In genomic region chr13:45718063-45718462, GRCh38 we compare ENCODE assay signal across 8 cellular contexts. TPM values are rescaled to one million over a fixed set of nuclear protein-coding genes. Genes with fewer than 3 reads are reported as not detected.
A peak's percentile ranks its signal among the peaks of the same experiment; 100 is the strongest.
DNase-seq lines count a peak whose midpoint lies in the region; ATAC-seq and TF ChIP-seq lines count a peak whose summit lies in the region.

No MANE protein-coding gene starts in this region.

- CTCF ChIA-PET in HCT116 (lab: Charles Lee) = interaction anchor here (0.8 kb wide), 2 partner anchors 13 to 94 kb away, joined by 3 read pairs; no protein-coding TSS in a partner anchor

- RAD21 ChIA-PET in HCT116 (lab: Charles Lee; ENCODE audit: low non-redundant PET in 1 of 2, low total read pairs in 2 of 2, uncharacterized antibody in 2 of 2, unreplicated experiment in 2 of 2) = no interaction called here

- H3K9me2 ChIP-seq in DOHH2 (replicated peaks; ENCODE audit: control insufficient read depth, low read length) (no peaks in the 10 kb centered on the region), HCT116 (ENCODE audit: insufficient read depth) (no peaks in the 10 kb centered on the region)

- H3K9me3 ChIP-seq in DOHH2 (ENCODE audit: control insufficient read depth, insufficient read depth, low read length) (no peaks in the 10 kb centered on the region), HCT116 (ENCODE audit: control insufficient read depth in 1 of 2, insufficient read depth in 1 of 2, low read depth in 1 of 2, low read length in 2 of 2) (no peaks in the 10 kb centered on the region), RWPE2 (ENCODE audit: severe bottlenecking) (no peaks in the 10 kb centered on the region)

- ATAC-seq in HCT116 (peak; percentile 78), RWPE2 (ENCODE audit: low read depth) (no peak), HG02973 (IDR thresholded peaks at IDR 0.05; ENCODE audit: unreplicated experiment) (no peak), HG03432 (IDR thresholded peaks at IDR 0.05; ENCODE audit: unreplicated experiment) (no peak), HG03460 (IDR thresholded peaks at IDR 0.05; ENCODE audit: unreplicated experiment) (no peak), Right ventricle myocardium inferior (no peak)

- TF ChIP-seq CTCF in DOHH2 (IDR thresholded peaks at IDR 0.05; ENCODE audit: low read depth, low read length, poor library complexity, severe bottlenecking) (peak; percentile 60), HCT116 (IDR thresholded peaks at IDR 0.05 in 2 of 3, conservative IDR thresholded peaks at IDR 0.05 in 1 of 3; ENCODE audit: borderline replicate concordance in 1 of 3, insufficient read depth in 1 of 3, low read depth in 2 of 3, low read length in 2 of 3) (peak; percentile 46 to 76 (median 65); a peak in 5 of 6 replicates), RWPE2 (IDR thresholded peaks at IDR 0.05; ENCODE audit: poor library complexity, severe bottlenecking) (peak; percentile 52)

- H3K4me3 ChIP-seq in DOHH2 (ENCODE audit: low read length) (no peak overlapping the region), HCT116 (replicated peaks in 1 of 2; ENCODE audit: low read depth in 1 of 2, low read length in 2 of 2) (no peak overlapping the region), RWPE2 (ENCODE audit: severe bottlenecking) (no peak overlapping the region)

- no peak for TF ChIP-seq POLR2A in HCT116 (IDR thresholded peaks at IDR 0.05; ENCODE audit: borderline replicate concordance, extremely low read depth, insufficient read depth, insufficient read length)

- TF ChIP-seq RAD21 in HCT116 (IDR thresholded peaks at IDR 0.05; ENCODE audit: low read depth) = peak; percentile 58

- H3K36me3 ChIP-seq in DOHH2 (ENCODE audit: control insufficient read depth, low read length) = no peaks in the 10 kb centered on the region
- no peaks in the 10 kb centered on the region for H3K36me3 ChIP-seq in HCT116 (ENCODE audit: control insufficient read depth in 1 of 2, insufficient read depth in 2 of 2, low read length in 2 of 2)
- no peaks in the 10 kb centered on the region for H3K36me3 ChIP-seq in RWPE2 (ENCODE audit: low read depth)

- H4K20me1 ChIP-seq in DOHH2 (ENCODE audit: control insufficient read depth, insufficient read depth, low read depth, low read length) = no peaks in the 10 kb centered on the region
- H4K20me1 ChIP-seq in HCT116 (ENCODE audit: insufficient read depth) = no peaks in the 10 kb centered on the region

- H3K27ac ChIP-seq in DOHH2 (ENCODE audit: low read depth, low read length) = no peak overlapping the region
- no peak overlapping the region for H3K27ac ChIP-seq in HCT116 (ENCODE audit: low read depth, low read length)
- no peak overlapping the region for H3K27ac ChIP-seq in RWPE2 (ENCODE audit: poor library complexity, severe bottlenecking)

- H3K27me3 ChIP-seq in DOHH2 (ENCODE audit: control insufficient read depth, low read length) = peaks cover 7% of the 10 kb centered on the region; the same call in 1 of the 2 replicates
- peaks cover 25% of the 10 kb centered on the region for H3K27me3 ChIP-seq in HCT116 (ENCODE audit: insufficient read depth, low read length)
- no peaks in the 10 kb centered on the region for H3K27me3 ChIP-seq in RWPE2 (ENCODE audit: insufficient read depth, poor library complexity, severe bottlenecking)

- no peak overlapping the region for H3K9ac ChIP-seq in HCT116 (ENCODE audit: low read length)

- BruUV-seq in HCT116 (replicated peaks; lab: Mats Ljungman, UMichigan) = no TSS peak

- H3K4me1 ChIP-seq in DOHH2 (ENCODE audit: control insufficient read depth, low read length) (no peaks in the 10 kb centered on the region), HCT116 (ENCODE audit: control insufficient read depth in 1 of 2, insufficient read depth in 2 of 2, low read length in 2 of 2) (no peaks in the 10 kb centered on the region), RWPE2 (ENCODE audit: insufficient read depth, poor library complexity, severe bottlenecking) (no peaks in the 10 kb centered on the region)

- H3K79me2 ChIP-seq in DOHH2 (ENCODE audit: control insufficient read depth, low read length) (no peaks in the 10 kb centered on the region), HCT116 (ENCODE audit: insufficient read depth, low read length) (no peaks in the 10 kb centered on the region)

- H3K4me2 ChIP-seq in DOHH2 (ENCODE audit: low read length) (no peak overlapping the region), HCT116 (ENCODE audit: low read length) (no peak overlapping the region)

- POLR2A ChIA-PET in HCT116 (lab: Charles Lee) = no interaction called here

- intact Hi-C loops in HCT116 (cut with micrococcal nuclease) = loop anchor here (5.0 kb wide), 2 partner anchors 96 to 206 kb away; no protein-coding TSS in a partner anchor
- intact Hi-C loops in Right ventricle myocardium inferior (cut with DNase I) = no loop called here

- H2AFZ ChIP-seq in HCT116 (ENCODE audit: low read depth, low read length, poor library complexity, severe bottlenecking) = no peak overlapping the region

- H3F3A ChIP-seq in DOHH2 (ENCODE audit: control insufficient read depth, insufficient read depth) = no peaks in the 10 kb centered on the region

- peak; percentile 8 for DNase-seq in HCT116 (ENCODE audit: low read depth, low spot score)
- no peak for DNase-seq in RWPE2 (ENCODE audit: low spot score)
- DNase-seq in iPS DF 4.7 (ENCODE audit: extremely low read depth, low spot score) = peak; percentile 22
- DNase-seq in Right ventricle myocardium inferior (ENCODE audit: missing footprints) = no peak

TF ChIP-seq in HCT116, 20 proteins besides CTCF, POLR2A, EP300 and RAD21:
- TF ChIP-seq POLR2AphosphoS5 (IDR thresholded peaks at IDR 0.05; ENCODE audit: low read depth, low read length) (no peak), ELF1 (IDR thresholded peaks at IDR 0.05; ENCODE audit: borderline replicate concordance, low read depth) (no peak), EZH2phosphoT487 (IDR thresholded peaks at IDR 0.05; ENCODE audit: borderline replicate concordance) (no peak), EGR1 (IDR thresholded peaks at IDR 0.05; ENCODE audit: low read depth) (no peak), SP1 (IDR thresholded peaks at IDR 0.05; ENCODE audit: low read depth) (no peak), CBX3 (IDR thresholded peaks at IDR 0.05; ENCODE audit: low read depth) (no peak)
- TF ChIP-seq, protein P1, sequence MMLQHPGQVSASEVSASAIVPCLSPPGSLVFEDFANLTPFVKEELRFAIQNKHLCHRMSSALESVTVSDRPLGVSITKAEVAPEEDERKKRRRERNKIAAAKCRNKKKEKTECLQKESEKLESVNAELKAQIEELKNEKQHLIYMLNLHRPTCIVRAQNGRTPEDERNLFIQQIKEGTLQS (IDR thresholded peaks at IDR 0.05) = no peak
TF ChIP-seq in HCT116: peak in this region for 0.

RNA-seq across cellular contexts. Expression of gene CBY2, which starts 15.9 kb away (rescaled TPM):
- total RNA-seq in HCT116 (2021; ENCODE audit: unreplicated experiment) (not detected), Right ventricle myocardium inferior (not detected)
- not detected in 2 replicates for polyA plus RNA-seq in HCT116 (2012)

Comparison
In these comparisons a context has a peak if more than half of its experiments do, and no peak if none do; other contexts are left out.
1. DNase-seq: peak in HCT116 (single experiment) and iPS DF 4.7 (single experiment); none in RWPE2 (single experiment) and Right ventricle myocardium inferior (single experiment).
2. Peak in every context shown above with its lines, with median percentiles within 50 percentile points of each other: CTCF ChIP-seq.